In the genomic region with DNA sequence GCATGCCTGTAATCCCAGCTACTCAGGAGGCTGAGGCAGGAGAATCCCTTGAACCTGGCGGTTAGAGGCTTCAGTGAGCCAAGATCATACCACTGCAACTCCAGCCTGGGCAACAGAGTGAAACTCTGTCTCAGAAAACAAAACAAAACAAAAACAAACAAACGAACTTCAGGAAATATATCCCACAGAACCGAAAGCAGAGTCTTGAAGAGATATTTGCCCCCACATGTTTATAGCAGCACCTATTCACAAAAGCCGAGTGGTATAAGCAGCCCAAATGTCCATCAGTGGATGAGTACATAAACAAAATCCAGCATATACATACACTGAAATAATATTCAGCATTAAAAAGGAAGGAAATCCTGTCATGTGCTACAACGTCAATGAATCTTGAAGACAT, we compare ENCODE assay signal across 2 cellular contexts.
TF ChIP-seq lines count a peak whose summit lies in the region.

No MANE protein-coding gene starts in this region.

TF ChIP-seq in SK-N-SH, 30 proteins besides CTCF, POLR2A, EP300 and RAD21 (continued from another document):
- TF ChIP-seq RXRA (IDR thresholded peaks at IDR 0.05; ENCODE audit: borderline replicate concordance, low read depth) (no peak), TCF12 (IDR thresholded peaks at IDR 0.05) (no peak)
- TF ChIP-seq, protein P1, sequence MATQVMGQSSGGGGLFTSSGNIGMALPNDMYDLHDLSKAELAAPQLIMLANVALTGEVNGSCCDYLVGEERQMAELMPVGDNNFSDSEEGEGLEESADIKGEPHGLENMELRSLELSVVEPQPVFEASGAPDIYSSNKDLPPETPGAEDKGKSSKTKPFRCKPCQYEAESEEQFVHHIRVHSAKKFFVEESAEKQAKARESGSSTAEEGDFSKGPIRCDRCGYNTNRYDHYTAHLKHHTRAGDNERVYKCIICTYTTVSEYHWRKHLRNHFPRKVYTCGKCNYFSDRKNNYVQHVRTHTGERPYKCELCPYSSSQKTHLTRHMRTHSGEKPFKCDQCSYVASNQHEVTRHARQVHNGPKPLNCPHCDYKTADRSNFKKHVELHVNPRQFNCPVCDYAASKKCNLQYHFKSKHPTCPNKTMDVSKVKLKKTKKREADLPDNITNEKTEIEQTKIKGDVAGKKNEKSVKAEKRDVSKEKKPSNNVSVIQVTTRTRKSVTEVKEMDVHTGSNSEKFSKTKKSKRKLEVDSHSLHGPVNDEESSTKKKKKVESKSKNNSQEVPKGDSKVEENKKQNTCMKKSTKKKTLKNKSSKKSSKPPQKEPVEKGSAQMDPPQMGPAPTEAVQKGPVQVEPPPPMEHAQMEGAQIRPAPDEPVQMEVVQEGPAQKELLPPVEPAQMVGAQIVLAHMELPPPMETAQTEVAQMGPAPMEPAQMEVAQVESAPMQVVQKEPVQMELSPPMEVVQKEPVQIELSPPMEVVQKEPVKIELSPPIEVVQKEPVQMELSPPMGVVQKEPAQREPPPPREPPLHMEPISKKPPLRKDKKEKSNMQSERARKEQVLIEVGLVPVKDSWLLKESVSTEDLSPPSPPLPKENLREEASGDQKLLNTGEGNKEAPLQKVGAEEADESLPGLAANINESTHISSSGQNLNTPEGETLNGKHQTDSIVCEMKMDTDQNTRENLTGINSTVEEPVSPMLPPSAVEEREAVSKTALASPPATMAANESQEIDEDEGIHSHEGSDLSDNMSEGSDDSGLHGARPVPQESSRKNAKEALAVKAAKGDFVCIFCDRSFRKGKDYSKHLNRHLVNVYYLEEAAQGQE (IDR thresholded peaks at IDR 0.05; ENCODE audit: low read depth, low read length) = no peak

TF ChIP-seq in SK-N-SH treated with all-trans-retinoic acid at 6 μM for 48 hours, 23 proteins besides CTCF, POLR2A, EP300 and RAD21 (continued from another document):
- TF ChIP-seq, protein P2, sequence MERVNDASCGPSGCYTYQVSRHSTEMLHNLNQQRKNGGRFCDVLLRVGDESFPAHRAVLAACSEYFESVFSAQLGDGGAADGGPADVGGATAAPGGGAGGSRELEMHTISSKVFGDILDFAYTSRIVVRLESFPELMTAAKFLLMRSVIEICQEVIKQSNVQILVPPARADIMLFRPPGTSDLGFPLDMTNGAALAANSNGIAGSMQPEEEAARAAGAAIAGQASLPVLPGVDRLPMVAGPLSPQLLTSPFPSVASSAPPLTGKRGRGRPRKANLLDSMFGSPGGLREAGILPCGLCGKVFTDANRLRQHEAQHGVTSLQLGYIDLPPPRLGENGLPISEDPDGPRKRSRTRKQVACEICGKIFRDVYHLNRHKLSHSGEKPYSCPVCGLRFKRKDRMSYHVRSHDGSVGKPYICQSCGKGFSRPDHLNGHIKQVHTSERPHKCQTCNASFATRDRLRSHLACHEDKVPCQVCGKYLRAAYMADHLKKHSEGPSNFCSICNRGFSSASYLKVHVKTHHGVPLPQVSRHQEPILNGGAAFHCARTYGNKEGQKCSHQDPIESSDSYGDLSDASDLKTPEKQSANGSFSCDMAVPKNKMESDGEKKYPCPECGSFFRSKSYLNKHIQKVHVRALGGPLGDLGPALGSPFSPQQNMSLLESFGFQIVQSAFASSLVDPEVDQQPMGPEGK (CRISPR knock-in tag; IDR thresholded peaks at IDR 0.05; ENCODE audit: borderline replicate concordance) = no peak
- TF ChIP-seq ZNF565 (CRISPR knock-in tag; conservative IDR thresholded peaks at IDR 0.05; ENCODE audit: low read depth) (no peak), ZNF8 (CRISPR knock-in tag; IDR thresholded peaks at IDR 0.05) (no peak), ZFP30 (CRISPR knock-in tag; IDR thresholded peaks at IDR 0.05) (no peak)
